1 cellular context compared by ENCODE assay signal in the genomic region with DNA sequence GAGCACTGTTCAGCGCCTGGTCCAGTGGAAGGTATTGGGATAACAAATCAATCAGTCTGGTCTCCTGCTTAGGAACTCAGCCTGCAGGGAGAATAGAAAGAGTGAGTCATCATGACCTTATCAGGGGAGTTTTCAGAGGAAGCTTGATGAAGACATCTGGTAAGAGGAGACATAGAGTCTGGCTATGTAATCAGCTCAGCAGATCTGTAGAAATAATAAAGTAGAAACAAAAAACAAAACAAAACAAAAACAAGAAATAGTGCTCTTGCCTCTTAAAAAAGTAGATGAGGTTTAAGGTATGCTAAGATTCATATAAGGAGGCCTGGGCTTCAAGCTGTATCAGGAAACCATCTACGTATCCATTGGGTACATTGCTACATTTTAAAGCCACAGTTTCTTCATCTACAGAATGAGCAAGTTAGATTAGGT.
TF ChIP-seq lines count a peak whose summit lies in the region.

No MANE protein-coding gene starts in this region.

TF ChIP-seq in K562, 482 proteins besides CTCF, POLR2A, EP300 and RAD21 (continued from another document and continues in another):
- TF ChIP-seq ZBTB9 (CRISPR knock-in tag; IDR thresholded peaks at IDR 0.05) (no peak), NRF1 (conservative IDR thresholded peaks at IDR 0.05 in 1 of 2, IDR thresholded peaks at IDR 0.05 in 1 of 2) (no peak), SRSF9 (IDR thresholded peaks at IDR 0.05; ENCODE audit: borderline replicate concordance, low read depth, low read length) (no peak), HLTF (IDR thresholded peaks at IDR 0.05) (no peak), PHTF2 (CRISPR knock-in tag; IDR thresholded peaks at IDR 0.05) (no peak), ATF3 (IDR thresholded peaks at IDR 0.05) (peak; percentile 96), ATF3 (CRISPR knock-in tag; conservative IDR thresholded peaks at IDR 0.05) (no peak), ZKSCAN3 (CRISPR knock-in tag; IDR thresholded peaks at IDR 0.05) (no peak), TCF3 (CRISPR knock-in tag; IDR thresholded peaks at IDR 0.05) (no peak), ZEB2 (IDR thresholded peaks at IDR 0.05) (peak; percentile 41; the same call in 1 of the 2 replicates), ARID3A (IDR thresholded peaks at IDR 0.05; ENCODE audit: borderline replicate concordance, low read depth, low read length) (no peak), SP1 (CRISPR knock-in tag; IDR thresholded peaks at IDR 0.05) (no peak), ETV1 (tag; conservative IDR thresholded peaks at IDR 0.05; ENCODE audit: low read depth) (0 out of 2 replicates have a peak, but pooled peaks have one; percentile 44), SAP30 (IDR thresholded peaks at IDR 0.05; ENCODE audit: borderline replicate concordance, insufficient read depth, low read depth, low read length, poor library complexity, severe bottlenecking) (no peak), MBD1 (CRISPR knock-in tag; IDR thresholded peaks at IDR 0.05) (no peak), MTA2 (IDR thresholded peaks at IDR 0.05; ENCODE audit: low read depth) (peak; percentile 56), KDM1A (IDR thresholded peaks at IDR 0.05) (0 out of 4 replicates have a peak, but pooled peaks of 1 of the 2 experiments have one; percentile 36), SMARCE1 (IDR thresholded peaks at IDR 0.05) (peak; percentile 99), HDAC1 (IDR thresholded peaks at IDR 0.05) (peak in 1 of 2 experiments; percentile 44; a peak in 1 of 4 replicates), NCOA1 (IDR thresholded peaks at IDR 0.05; ENCODE audit: low read depth) (no peak), ZNF347 (CRISPR knock-in tag; IDR thresholded peaks at IDR 0.05; ENCODE audit: low read depth) (no peak), HEY1 (CRISPR knock-in tag; IDR thresholded peaks at IDR 0.05; ENCODE audit: borderline replicate concordance) (no peak), POLR2AphosphoS2 (IDR thresholded peaks at IDR 0.05; ENCODE audit: low read length) (no peak), ZNF124 (CRISPR knock-in tag; IDR thresholded peaks at IDR 0.05) (no peak), SIRT6 (IDR thresholded peaks at IDR 0.05; ENCODE audit: low read depth, low read length) (no peak), FOSL1 (tag; conservative IDR thresholded peaks at IDR 0.05) (peak; percentile 98), ZNF184 (CRISPR knock-in tag; IDR thresholded peaks at IDR 0.05) (no peak), MAFG (tag; conservative IDR thresholded peaks at IDR 0.05) (peak; percentile 56; the same call in 1 of the 2 replicates), SMARCC2 (IDR thresholded peaks at IDR 0.05; ENCODE audit: low read depth) (peak; percentile 95), GATAD2A (IDR thresholded peaks at IDR 0.05) (peak; percentile 84), SREBF2 (CRISPR knock-in tag; IDR thresholded peaks at IDR 0.05) (no peak), CBX5 (IDR thresholded peaks at IDR 0.05; ENCODE audit: borderline replicate concordance, low read depth) (no peak), PCBP2 (IDR thresholded peaks at IDR 0.05; ENCODE audit: low read depth, low read length, poor library complexity, severe bottlenecking) (no peak), PPARD (CRISPR knock-in tag; IDR thresholded peaks at IDR 0.05) (no peak), TGIF2 (CRISPR knock-in tag; IDR thresholded peaks at IDR 0.05) (no peak), TRIM24 (IDR thresholded peaks at IDR 0.05) (peak in 1 of 2 experiments; percentile 72; a peak in 2 of 4 replicates), C11orf30 (IDR thresholded peaks at IDR 0.05; ENCODE audit: low read depth) (peak; percentile 52), PKNOX1 (IDR thresholded peaks at IDR 0.05) (peak; percentile 74), UBTF (IDR thresholded peaks at IDR 0.05; ENCODE audit: borderline replicate concordance in 1 of 2, low read depth in 2 of 2, low read length in 2 of 2) (no peak), LARP7 (IDR thresholded peaks at IDR 0.05) (no peak), ZNF561 (CRISPR knock-in tag; conservative IDR thresholded peaks at IDR 0.05) (no peak), ETS2 (tag; IDR thresholded peaks at IDR 0.05; ENCODE audit: borderline replicate concordance, poor library complexity, severe bottlenecking) (no peak), ZNF280B (CRISPR knock-in tag; IDR thresholded peaks at IDR 0.05) (no peak), SOX6 (IDR thresholded peaks at IDR 0.05) (peak; percentile 81; the same call in 1 of the 2 replicates), BACH1 (tag; IDR thresholded peaks at IDR 0.05) (no peak), IFI16 (CRISPR knock-in tag; IDR thresholded peaks at IDR 0.05) (no peak), HDAC2 (IDR thresholded peaks at IDR 0.05) (0 out of 2 replicates have a peak, but pooled peaks have one; percentile 60), HCFC1 (IDR thresholded peaks at IDR 0.05; ENCODE audit: low read depth, low read length) (no peak), ZNF316 (IDR thresholded peaks at IDR 0.05) (no peak), TFAP4 (CRISPR knock-in tag; IDR thresholded peaks at IDR 0.05; ENCODE audit: borderline replicate concordance) (no peak), SLC30A9 (CRISPR knock-in tag; IDR thresholded peaks at IDR 0.05) (no peak), POU5F1 (IDR thresholded peaks at IDR 0.05; ENCODE audit: borderline replicate concordance, low read depth, low read length, partially characterized antibody) (no peak)
- TF ChIP-seq, protein P1, sequence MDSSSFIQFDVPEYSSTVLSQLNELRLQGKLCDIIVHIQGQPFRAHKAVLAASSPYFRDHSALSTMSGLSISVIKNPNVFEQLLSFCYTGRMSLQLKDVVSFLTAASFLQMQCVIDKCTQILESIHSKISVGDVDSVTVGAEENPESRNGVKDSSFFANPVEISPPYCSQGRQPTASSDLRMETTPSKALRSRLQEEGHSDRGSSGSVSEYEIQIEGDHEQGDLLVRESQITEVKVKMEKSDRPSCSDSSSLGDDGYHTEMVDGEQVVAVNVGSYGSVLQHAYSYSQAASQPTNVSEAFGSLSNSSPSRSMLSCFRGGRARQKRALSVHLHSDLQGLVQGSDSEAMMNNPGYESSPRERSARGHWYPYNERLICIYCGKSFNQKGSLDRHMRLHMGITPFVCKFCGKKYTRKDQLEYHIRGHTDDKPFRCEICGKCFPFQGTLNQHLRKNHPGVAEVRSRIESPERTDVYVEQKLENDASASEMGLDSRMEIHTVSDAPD (CRISPR knock-in tag; IDR thresholded peaks at IDR 0.05), result no peak
- TF ChIP-seq, protein P2, sequence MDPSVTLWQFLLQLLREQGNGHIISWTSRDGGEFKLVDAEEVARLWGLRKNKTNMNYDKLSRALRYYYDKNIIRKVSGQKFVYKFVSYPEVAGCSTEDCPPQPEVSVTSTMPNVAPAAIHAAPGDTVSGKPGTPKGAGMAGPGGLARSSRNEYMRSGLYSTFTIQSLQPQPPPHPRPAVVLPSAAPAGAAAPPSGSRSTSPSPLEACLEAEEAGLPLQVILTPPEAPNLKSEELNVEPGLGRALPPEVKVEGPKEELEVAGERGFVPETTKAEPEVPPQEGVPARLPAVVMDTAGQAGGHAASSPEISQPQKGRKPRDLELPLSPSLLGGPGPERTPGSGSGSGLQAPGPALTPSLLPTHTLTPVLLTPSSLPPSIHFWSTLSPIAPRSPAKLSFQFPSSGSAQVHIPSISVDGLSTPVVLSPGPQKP (CRISPR knock-in tag; IDR thresholded peaks at IDR 0.05), result no peak
- TF ChIP-seq, protein P3, sequence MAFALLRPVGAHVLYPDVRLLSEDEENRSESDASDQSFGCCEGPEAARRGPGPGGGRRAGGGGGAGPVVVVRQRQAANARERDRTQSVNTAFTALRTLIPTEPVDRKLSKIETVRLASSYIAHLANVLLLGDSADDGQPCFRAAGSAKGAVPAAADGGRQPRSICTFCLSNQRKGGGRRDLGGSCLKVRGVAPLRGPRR (CRISPR knock-in tag; IDR thresholded peaks at IDR 0.05), result no peak
- TF ChIP-seq, protein P4, sequence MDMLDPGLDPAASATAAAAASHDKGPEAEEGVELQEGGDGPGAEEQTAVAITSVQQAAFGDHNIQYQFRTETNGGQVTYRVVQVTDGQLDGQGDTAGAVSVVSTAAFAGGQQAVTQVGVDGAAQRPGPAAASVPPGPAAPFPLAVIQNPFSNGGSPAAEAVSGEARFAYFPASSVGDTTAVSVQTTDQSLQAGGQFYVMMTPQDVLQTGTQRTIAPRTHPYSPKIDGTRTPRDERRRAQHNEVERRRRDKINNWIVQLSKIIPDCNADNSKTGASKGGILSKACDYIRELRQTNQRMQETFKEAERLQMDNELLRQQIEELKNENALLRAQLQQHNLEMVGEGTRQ (CRISPR knock-in tag; IDR thresholded peaks at IDR 0.05), result no peak
